In the genomic region with DNA sequence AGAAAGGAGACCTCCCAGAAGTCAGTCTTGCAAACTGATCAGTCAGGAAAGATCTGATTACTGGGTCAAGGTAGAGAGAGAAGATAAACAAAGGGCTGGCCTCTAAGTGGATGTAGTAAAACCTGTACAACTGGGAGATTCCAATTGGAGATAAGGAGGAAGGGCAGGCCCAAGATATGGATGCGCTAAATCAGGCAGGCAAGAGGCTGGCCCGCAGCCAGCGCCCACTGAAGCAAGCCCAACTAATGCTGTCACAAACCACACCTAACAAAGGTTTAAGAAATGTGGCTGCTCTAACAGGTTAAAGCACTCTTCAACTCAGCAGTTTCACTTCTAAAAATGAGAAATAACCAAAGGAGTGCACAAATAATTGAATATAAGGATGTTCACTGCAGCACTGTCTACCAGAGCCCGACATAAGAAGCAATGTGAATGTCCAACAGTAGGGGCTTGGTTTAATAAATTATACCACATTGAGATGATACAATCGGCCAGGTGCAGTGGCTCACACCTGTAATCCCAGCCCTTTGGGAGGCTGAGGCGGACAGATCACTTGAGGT, we compare ENCODE assay signal across 1 cellular context.
TF ChIP-seq lines count a peak whose summit lies in the region.

No MANE protein-coding gene starts in this region.

TF ChIP-seq in GM12878, 131 proteins besides CTCF, POLR2A, EP300 and RAD21:
- TF ChIP-seq, protein P1, sequence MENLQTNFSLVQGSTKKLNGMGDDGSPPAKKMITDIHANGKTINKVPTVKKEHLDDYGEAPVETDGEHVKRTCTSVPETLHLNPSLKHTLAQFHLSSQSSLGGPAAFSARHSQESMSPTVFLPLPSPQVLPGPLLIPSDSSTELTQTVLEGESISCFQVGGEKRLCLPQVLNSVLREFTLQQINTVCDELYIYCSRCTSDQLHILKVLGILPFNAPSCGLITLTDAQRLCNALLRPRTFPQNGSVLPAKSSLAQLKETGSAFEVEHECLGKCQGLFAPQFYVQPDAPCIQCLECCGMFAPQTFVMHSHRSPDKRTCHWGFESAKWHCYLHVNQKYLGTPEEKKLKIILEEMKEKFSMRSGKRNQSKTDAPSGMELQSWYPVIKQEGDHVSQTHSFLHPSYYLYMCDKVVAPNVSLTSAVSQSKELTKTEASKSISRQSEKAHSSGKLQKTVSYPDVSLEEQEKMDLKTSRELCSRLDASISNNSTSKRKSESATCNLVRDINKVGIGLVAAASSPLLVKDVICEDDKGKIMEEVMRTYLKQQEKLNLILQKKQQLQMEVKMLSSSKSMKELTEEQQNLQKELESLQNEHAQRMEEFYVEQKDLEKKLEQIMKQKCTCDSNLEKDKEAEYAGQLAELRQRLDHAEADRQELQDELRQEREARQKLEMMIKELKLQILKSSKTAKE (IDR thresholded peaks at IDR 0.05; ENCODE audit: low read depth, poor library complexity, severe bottlenecking): peak; percentile 50
- TF ChIP-seq POLR2AphosphoS2 (IDR thresholded peaks at IDR 0.05; ENCODE audit: low read depth, low read length): no peak
- TF ChIP-seq MEF2B (IDR thresholded peaks at IDR 0.05; ENCODE audit: partially characterized antibody, poor library complexity, severe bottlenecking): peak; percentile 33
- no peak for TF ChIP-seq SP1 (IDR thresholded peaks at IDR 0.05; ENCODE audit: low read depth, low read length)
- no peak for TF ChIP-seq TAF1 (IDR thresholded peaks at IDR 0.05; ENCODE audit: borderline replicate concordance, low read depth, low read length)
- peak; percentile 68 for TF ChIP-seq NR2F1 (conservative IDR thresholded peaks at IDR 0.05)
- no peak for TF ChIP-seq ZBED1 (IDR thresholded peaks at IDR 0.05; ENCODE audit: borderline replicate concordance)
- peak; percentile 56 for TF ChIP-seq DPF2 (IDR thresholded peaks at IDR 0.05)
- peak; percentile 21; the same call in 1 of the 2 replicates for TF ChIP-seq SMARCA5 (IDR thresholded peaks at IDR 0.05)
- TF ChIP-seq RUNX3 (IDR thresholded peaks at IDR 0.05; ENCODE audit: low read length): peak; percentile 89
- no peak for TF ChIP-seq TCF3 (IDR thresholded peaks at IDR 0.05; ENCODE audit: borderline replicate concordance, insufficient read depth, low read depth, low read length)
- TF ChIP-seq IKZF2 (IDR thresholded peaks at IDR 0.05): peak; percentile 64 to 77; a peak in 3 of 4 replicates
- TF ChIP-seq, protein P2, sequence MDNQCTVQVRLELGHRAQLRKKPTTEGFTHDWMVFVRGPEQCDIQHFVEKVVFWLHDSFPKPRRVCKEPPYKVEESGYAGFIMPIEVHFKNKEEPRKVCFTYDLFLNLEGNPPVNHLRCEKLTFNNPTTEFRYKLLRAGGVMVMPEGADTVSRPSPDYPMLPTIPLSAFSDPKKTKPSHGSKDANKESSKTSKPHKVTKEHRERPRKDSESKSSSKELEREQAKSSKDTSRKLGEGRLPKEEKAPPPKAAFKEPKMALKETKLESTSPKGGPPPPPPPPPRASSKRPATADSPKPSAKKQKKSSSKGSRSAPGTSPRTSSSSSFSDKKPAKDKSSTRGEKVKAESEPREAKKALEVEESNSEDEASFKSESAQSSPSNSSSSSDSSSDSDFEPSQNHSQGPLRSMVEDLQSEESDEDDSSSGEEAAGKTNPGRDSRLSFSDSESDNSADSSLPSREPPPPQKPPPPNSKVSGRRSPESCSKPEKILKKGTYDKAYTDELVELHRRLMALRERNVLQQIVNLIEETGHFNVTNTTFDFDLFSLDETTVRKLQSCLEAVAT (IDR thresholded peaks at IDR 0.05): 0 out of 2 replicates have a peak, but pooled peaks have one; percentile 38
- TF ChIP-seq, protein P3, sequence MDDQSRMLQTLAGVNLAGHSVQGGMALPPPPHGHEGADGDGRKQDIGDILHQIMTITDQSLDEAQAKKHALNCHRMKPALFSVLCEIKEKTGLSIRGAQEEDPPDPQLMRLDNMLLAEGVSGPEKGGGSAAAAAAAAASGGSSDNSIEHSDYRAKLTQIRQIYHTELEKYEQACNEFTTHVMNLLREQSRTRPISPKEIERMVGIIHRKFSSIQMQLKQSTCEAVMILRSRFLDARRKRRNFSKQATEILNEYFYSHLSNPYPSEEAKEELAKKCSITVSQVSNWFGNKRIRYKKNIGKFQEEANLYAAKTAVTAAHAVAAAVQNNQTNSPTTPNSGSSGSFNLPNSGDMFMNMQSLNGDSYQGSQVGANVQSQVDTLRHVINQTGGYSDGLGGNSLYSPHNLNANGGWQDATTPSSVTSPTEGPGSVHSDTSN (IDR thresholded peaks at IDR 0.05; ENCODE audit: insufficient replicate concordance, low read depth, low read length): no peak
- no peak for TF ChIP-seq EGR1 (IDR thresholded peaks at IDR 0.05; ENCODE audit: borderline replicate concordance in 1 of 2, low read depth in 2 of 2, low read length in 2 of 2)
- TF ChIP-seq CREB1 (IDR thresholded peaks at IDR 0.05; ENCODE audit: low read depth): no peak
- peak; percentile 73 for TF ChIP-seq BCL11A (IDR thresholded peaks at IDR 0.05; ENCODE audit: low read depth, low read length)
- TF ChIP-seq POU2F2 (IDR thresholded peaks at IDR 0.05; ENCODE audit: borderline replicate concordance, low read depth, low read length): peak; percentile 10; the same call in 1 of the 3 replicates
- TF ChIP-seq SMAD1 (IDR thresholded peaks at IDR 0.05; ENCODE audit: low read depth, partially characterized antibody): peak; percentile 89
- no peak for TF ChIP-seq WRNIP1 (IDR thresholded peaks at IDR 0.05; ENCODE audit: borderline replicate concordance, low read depth, low read length)
- peak; percentile 56; the same call in 1 of the 2 replicates for TF ChIP-seq JUNB (IDR thresholded peaks at IDR 0.05)
- peak; percentile 56; the same call in 1 of the 2 replicates for TF ChIP-seq EED (IDR thresholded peaks at IDR 0.05; ENCODE audit: low read depth)
- no peak for TF ChIP-seq HDAC6 (IDR thresholded peaks at IDR 0.05; ENCODE audit: unreplicated experiment)
- peak; percentile 50; the same call in 1 of the 2 replicates for TF ChIP-seq RELB (IDR thresholded peaks at IDR 0.05; ENCODE audit: low read depth)
- TF ChIP-seq NBN (IDR thresholded peaks at IDR 0.05): 0 out of 2 replicates have a peak, but pooled peaks have one; percentile 28
- peak; percentile 78 for TF ChIP-seq ATF7 (IDR thresholded peaks at IDR 0.05; ENCODE audit: low read depth)
- TF ChIP-seq IKZF1 (conservative IDR thresholded peaks at IDR 0.05): peak; percentile 81
- TF ChIP-seq MTA2 (IDR thresholded peaks at IDR 0.05; ENCODE audit: low read depth): peak; percentile 87
- no peak for TF ChIP-seq CBX5 (IDR thresholded peaks at IDR 0.05; ENCODE audit: low read depth)
- no peak for TF ChIP-seq JUND (IDR thresholded peaks at IDR 0.05; ENCODE audit: low read depth, low read length)
- TF ChIP-seq NFYA (IDR thresholded peaks at IDR 0.05; ENCODE audit: borderline replicate concordance, low read depth, low read length): no peak
